In genomic region chr9:97362777-97363545, GRCh38 we compare ENCODE assay signal across 22 cellular contexts. TPM values are rescaled to one million over a fixed set of nuclear protein-coding genes. Genes with fewer than 3 reads are reported as not detected.
DNase-seq lines count a peak whose midpoint lies in the region; ATAC-seq and TF ChIP-seq lines count a peak whose summit lies in the region.
"Had no signal": no experiment of that assay in that cellular context is flagged by ENCODE, and none has a peak within 500 bp of the region (broad histone marks: within the 10 kb centered on the region; RNA-seq: fewer than 3 reads in every experiment).

No MANE protein-coding gene starts in this region.

- no peaks in the 10 kb centered on the region for H3K36me3 ChIP-seq in MM.1S (replicated peaks; ENCODE audit: insufficient read depth, low read length)

- in situ Hi-C loops in GM13976 (cut with MboI; ENCODE audit: low sequenced_read_pairs, unreplicated experiment) = no loop called here

- no peaks in the 10 kb centered on the region for H3K9me3 Mint-ChIP-seq in activated T-helper 17 cell treated with anti-CD3 and anti-CD28 coated beads, Interleukin-2, amount 50 U/mL, for 72 hours
- H3K9me3 Mint-ChIP-seq: memory B cell, natural killer cell had no signal

- no peak overlapping the region for H3K4me3 Mint-ChIP-seq in activated T-helper 17 cell treated with anti-CD3 and anti-CD28 coated beads, Interleukin-2, amount 50 U/mL, for 72 hours
- H3K4me3 Mint-ChIP-seq: activated CD8-positive, alpha-beta memory T cell treated with anti-CD3 and anti-CD28 coated beads, Interleukin-2, amount 10 ng/mL, durations not matched to agents 7 days and 5 days; memory B cell; natural killer cell had no signal

- no peaks in the 10 kb centered on the region for H3K79me2 ChIP-seq in MM.1S (ENCODE audit: low read length)

- peak; percentile 66 for ATAC-seq in activated T-helper 17 cell treated with anti-CD3 and anti-CD28 coated beads, Interleukin-2, amount 50 U/mL, for 72 hours (replicated peaks)
- no peak for ATAC-seq in sciatic nerve
- no peak for ATAC-seq in GM19395 (IDR thresholded peaks at IDR 0.05; ENCODE audit: unreplicated experiment)
- ATAC-seq in HG02571 (IDR thresholded peaks at IDR 0.05; ENCODE audit: unreplicated experiment) = no peak
- ATAC-seq: activated CD8-positive, alpha-beta memory T cell treated with anti-CD3 and anti-CD28 coated beads, Interleukin-2, amount 10 ng/mL, durations not matched to agents 7 days and 5 days; natural killer cell had no signal

- peak overlapping the region; percentile 81; the same call in 1 of the 2 replicates for H3K4me2 ChIP-seq in MM.1S (ENCODE audit: low read depth, low read length)

- H3K27me3 ChIP-seq in MM.1S (replicated peaks; ENCODE audit: insufficient read depth, low read length) = no peaks in the 10 kb centered on the region
- H3K27me3 ChIP-seq: ovary, Peyer's patch, tibial artery had no signal

- no peak for TF ChIP-seq CTCF in GM13976 (IDR thresholded peaks at IDR 0.05; ENCODE audit: borderline replicate concordance, control extremely low read depth, extremely low read depth, insufficient read depth, missing control alignments)
- TF ChIP-seq CTCF in MM.1S (IDR thresholded peaks at IDR 0.05; ENCODE audit: low read length) = no peak

- H3K27me3 Mint-ChIP-seq in activated T-helper 17 cell treated with anti-CD3 and anti-CD28 coated beads, Interleukin-2, amount 50 U/mL, for 72 hours = no peaks in the 10 kb centered on the region
- H3K27me3 Mint-ChIP-seq: activated CD8-positive, alpha-beta memory T cell treated with anti-CD3 and anti-CD28 coated beads, Interleukin-2, amount 10 ng/mL, durations not matched to agents 7 days and 5 days; memory B cell had no signal

- no peaks in the 10 kb centered on the region for H3K9me2 ChIP-seq in MM.1S (replicated peaks; ENCODE audit: insufficient read depth, low read length)

- no peak overlapping the region for H3K27ac Mint-ChIP-seq in activated T-helper 17 cell treated with anti-CD3 and anti-CD28 coated beads, Interleukin-2, amount 50 U/mL, for 72 hours
- H3K27ac Mint-ChIP-seq: activated CD8-positive, alpha-beta memory T cell treated with anti-CD3 and anti-CD28 coated beads, Interleukin-2, amount 10 ng/mL, durations not matched to agents 7 days and 5 days; memory B cell; natural killer cell had no signal

- no peak overlapping the region; the same call in 1 of the 2 replicates for H3K9ac ChIP-seq in MM.1S (ENCODE audit: low read length)

- no peaks in the 10 kb centered on the region for H3K9me3 ChIP-seq in MM.1S (replicated peaks; ENCODE audit: insufficient read depth, low read length)
- H3K9me3 ChIP-seq: ovary, Peyer's patch, tibial artery had no signal

- intact Hi-C loops in sciatic nerve (cut with DNase I) = no loop called here

- DNase-seq in COLO668 (lab: John Stamatoyannopoulos, UW; ENCODE audit: unreplicated experiment) (peak; percentile 13), GM13976 (ENCODE audit: low spot score) (peak; percentile 57), MM.1S (no peak), sciatic nerve (ENCODE audit: low spot score) (no peak), AG08396 (ENCODE audit: low spot score) (no peak)
- DNase-seq: activated CD4-positive, CD25-positive, alpha-beta regulatory T cell treated with anti-CD3 and anti-CD28 coated beads, Interleukin-2, amount 50 U/mL, for 72 hours; activated CD8-positive, alpha-beta memory T cell treated with anti-CD3 and anti-CD28 coated beads, Interleukin-2, amount 10 ng/mL, durations not matched to agents 7 days and 5 days; activated effector memory CD4-positive, alpha-beta T cell treated with Interleukin-2 at 50 U/mL for 16 hours; amniotic stem cell; dermis blood vessel endothelial cell; DND-41; natural killer cell; NCI-H1694; ovary; Peyer's patch; stimulated activated naive CD4-positive, alpha-beta T cell; T-helper 9 cell; tibial artery had no signal

- no peaks in the 10 kb centered on the region for H4K20me1 ChIP-seq in MM.1S (ENCODE audit: insufficient read depth, low read length)

- H2AFZ ChIP-seq in MM.1S (ENCODE audit: low read length) = peak overlapping the region; percentile 46; the same call in 1 of the 2 replicates

- H3K4me1 Mint-ChIP-seq in activated T-helper 17 cell treated with anti-CD3 and anti-CD28 coated beads, Interleukin-2, amount 50 U/mL, for 72 hours = peaks cover 5% of the 10 kb centered on the region
- H3K4me1 Mint-ChIP-seq: natural killer cell had no signal

- H3K4me3 ChIP-seq in MM.1S (ENCODE audit: low read length) = peak overlapping the region; percentile 56
- H3K4me3 ChIP-seq: ovary, Peyer's patch, tibial artery had no signal

- H3K4me1 ChIP-seq in MM.1S (ENCODE audit: low read length) = peaks cover 32% of the 10 kb centered on the region
- H3K4me1 ChIP-seq: Peyer's patch, tibial artery had no signal

- H3K27ac ChIP-seq in MM.1S (ENCODE audit: low read length) = peak overlapping the region; percentile 69; the same call in 1 of the 2 replicates
- H3K27ac ChIP-seq: ovary, Peyer's patch, tibial artery had no signal

- peaks cover 6% of the 10 kb centered on the region for H3K36me3 Mint-ChIP-seq in activated T-helper 17 cell treated with anti-CD3 and anti-CD28 coated beads, Interleukin-2, amount 50 U/mL, for 72 hours (ENCODE audit: low read depth)
- H3K36me3 Mint-ChIP-seq: activated CD8-positive, alpha-beta memory T cell treated with anti-CD3 and anti-CD28 coated beads, Interleukin-2, amount 10 ng/mL, durations not matched to agents 7 days and 5 days; natural killer cell had no signal

- H3F3A ChIP-seq in MM.1S (ENCODE audit: insufficient read depth, low read length) = peaks cover 13% of the 10 kb centered on the region; the same call in 1 of the 2 replicates

RNA-seq across cellular contexts. Expression of gene TDRD7, which starts 48.9 kb away (rescaled TPM):
- 1 to 10 TPM; 6.3 to 7.5 TPM for total RNA-seq in activated T-helper 17 cell treated with anti-CD3 and anti-CD28 coated beads, Interleukin-2, amount 50 U/mL, for 72 hours
- total RNA-seq in sciatic nerve = 19.5 TPM

RNA-seq across cellular contexts. Expression of gene CCDC180, which starts 55.5 kb away (rescaled TPM):
- total RNA-seq in activated T-helper 17 cell treated with anti-CD3 and anti-CD28 coated beads, Interleukin-2, amount 50 U/mL, for 72 hours = 1 to 10 TPM in 1 of 2 donors, under 1 TPM in 1; 0.95 to 3.6 TPM
- 8.2 TPM for total RNA-seq in sciatic nerve

Comparison
In these comparisons a context has a peak if more than half of its experiments do, and no peak if none do; other contexts are left out.
1. DNase-seq: peak in COLO668 (single experiment) and GM13976 (single experiment); none in MM.1S (single experiment), sciatic nerve (single experiment) and AG08396 (single experiment).